ENCODE assay signal across 1 cellular context in the genomic region with DNA sequence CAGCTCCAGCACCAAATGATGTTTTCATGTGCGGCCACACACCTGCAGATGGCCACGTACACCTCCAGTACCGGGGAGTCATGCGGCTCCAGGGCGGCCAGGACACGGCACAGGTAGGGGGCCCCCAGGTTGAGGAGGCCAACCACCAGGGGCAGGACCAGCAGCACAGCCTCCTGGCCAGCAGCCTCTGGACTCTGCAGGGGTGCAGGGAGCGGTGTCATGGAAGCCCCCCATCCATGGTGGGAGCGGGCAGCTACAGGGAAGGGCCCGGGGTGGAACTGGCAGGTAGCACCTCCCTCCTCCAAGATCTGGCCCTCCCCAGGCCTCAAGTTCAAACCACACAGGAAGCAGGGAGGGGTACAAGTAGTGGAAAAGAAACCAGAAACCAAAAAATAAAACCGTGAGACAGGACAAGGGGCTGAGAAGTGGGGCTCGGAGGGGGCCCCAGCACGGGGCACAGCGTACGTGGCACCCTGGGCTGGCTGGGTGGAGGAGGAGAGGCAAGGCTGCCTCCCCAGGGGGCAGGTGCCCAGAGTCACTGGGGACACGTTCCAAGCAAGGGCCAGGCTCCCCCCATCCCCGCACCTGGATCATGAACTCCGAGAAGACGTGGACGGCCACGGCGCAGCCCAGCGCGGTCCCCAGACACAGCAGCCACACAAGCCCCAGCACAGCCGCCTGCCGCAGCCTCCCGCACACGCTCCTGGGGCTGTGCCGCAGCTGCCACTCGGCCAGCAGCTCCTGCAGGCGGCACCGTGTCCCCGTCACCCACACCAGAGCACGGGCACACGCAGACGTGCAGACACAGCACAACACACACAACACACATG.
TF ChIP-seq lines count a peak whose summit lies in the region.

No MANE protein-coding gene starts in this region.

TF ChIP-seq in SK-N-SH treated with all-trans-retinoic acid at 6 μM for 48 hours, 23 proteins besides CTCF, POLR2A, EP300 and RAD21 (continued from another document):
- TF ChIP-seq, protein P1, sequence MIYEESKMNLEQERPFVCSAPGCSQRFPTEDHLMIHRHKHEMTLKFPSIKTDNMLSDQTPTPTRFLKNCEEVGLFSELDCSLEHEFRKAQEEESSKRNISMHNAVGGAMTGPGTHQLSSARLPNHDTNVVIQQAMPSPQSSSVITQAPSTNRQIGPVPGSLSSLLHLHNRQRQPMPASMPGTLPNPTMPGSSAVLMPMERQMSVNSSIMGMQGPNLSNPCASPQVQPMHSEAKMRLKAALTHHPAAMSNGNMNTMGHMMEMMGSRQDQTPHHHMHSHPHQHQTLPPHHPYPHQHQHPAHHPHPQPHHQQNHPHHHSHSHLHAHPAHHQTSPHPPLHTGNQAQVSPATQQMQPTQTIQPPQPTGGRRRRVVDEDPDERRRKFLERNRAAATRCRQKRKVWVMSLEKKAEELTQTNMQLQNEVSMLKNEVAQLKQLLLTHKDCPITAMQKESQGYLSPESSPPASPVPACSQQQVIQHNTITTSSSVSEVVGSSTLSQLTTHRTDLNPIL (CRISPR knock-in tag; IDR thresholded peaks at IDR 0.05; ENCODE audit: low read depth): no peak
- no peak for TF ChIP-seq OSR1 (CRISPR knock-in tag; IDR thresholded peaks at IDR 0.05)
- no peak for TF ChIP-seq ESRRG (CRISPR knock-in tag; IDR thresholded peaks at IDR 0.05)
- TF ChIP-seq ZNF8 (CRISPR knock-in tag; IDR thresholded peaks at IDR 0.05): no peak
- TF ChIP-seq GLIS3 (CRISPR knock-in tag; IDR thresholded peaks at IDR 0.05): no peak
- no peak for TF ChIP-seq PATZ1 (CRISPR knock-in tag; IDR thresholded peaks at IDR 0.05; ENCODE audit: borderline replicate concordance)
- TF ChIP-seq ZC3H10 (CRISPR knock-in tag; IDR thresholded peaks at IDR 0.05): no peak
- TF ChIP-seq ZNF70 (CRISPR knock-in tag; IDR thresholded peaks at IDR 0.05): no peak
- no peak for TF ChIP-seq TOX (CRISPR knock-in tag; IDR thresholded peaks at IDR 0.05; ENCODE audit: borderline replicate concordance)
- TF ChIP-seq ARNTL (CRISPR knock-in tag; IDR thresholded peaks at IDR 0.05; ENCODE audit: borderline replicate concordance, low read depth): no peak
- no peak for TF ChIP-seq BACH2 (CRISPR knock-in tag; IDR thresholded peaks at IDR 0.05; ENCODE audit: borderline replicate concordance)
- TF ChIP-seq RARB (CRISPR knock-in tag; IDR thresholded peaks at IDR 0.05): no peak
TF ChIP-seq in SK-N-SH treated with all-trans-retinoic acid at 6 μM for 48 hours: peak in this region for 0.
